In the genomic region with DNA sequence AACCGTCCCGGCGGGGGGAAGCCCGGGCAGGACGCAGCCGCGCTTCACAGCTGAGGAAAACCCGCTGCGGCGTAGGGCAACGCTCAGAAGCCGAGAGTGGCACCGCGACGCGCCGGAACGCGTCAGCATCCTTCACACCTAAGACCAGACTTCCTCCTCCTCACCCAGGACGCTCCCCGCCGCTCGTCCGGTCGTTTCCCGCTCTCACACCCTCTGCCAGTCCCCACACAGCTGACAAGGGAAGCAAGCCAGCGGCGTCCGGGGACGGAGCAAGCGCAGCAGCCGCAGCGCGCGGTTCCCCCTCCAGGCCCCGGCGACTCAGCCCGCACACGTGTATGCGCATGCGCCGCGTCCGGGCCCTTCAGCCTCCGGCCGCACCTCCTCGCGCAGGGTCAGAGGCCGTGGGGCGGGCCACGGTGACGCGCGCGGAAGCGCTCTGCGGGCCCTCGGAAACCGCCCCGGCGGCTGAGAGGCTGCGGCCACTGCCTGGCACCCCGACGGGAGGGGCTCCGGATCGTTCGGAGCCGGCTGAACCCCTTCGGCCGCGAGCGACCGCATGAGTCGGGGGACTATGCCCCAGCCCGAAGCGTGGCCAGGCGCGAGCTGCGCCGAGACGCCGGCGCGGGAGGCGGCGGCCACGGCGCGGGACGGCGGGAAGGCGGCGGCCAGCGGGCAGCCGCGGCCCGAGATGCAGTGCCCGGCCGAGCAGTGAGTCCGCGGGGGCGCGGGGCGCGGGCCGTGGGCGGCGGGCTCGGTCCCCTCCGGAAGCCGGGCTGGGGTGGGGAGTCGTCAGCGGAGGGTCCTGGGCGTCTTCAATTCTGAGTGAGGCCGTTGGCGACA, we compare ENCODE assay signal across 1 cellular context.
TF ChIP-seq lines count a peak whose summit lies in the region.

A gene (plus strand): TSS at position 449 of the 840 bp plus-strand sequence. CDS start 108 bp downstream, at position 557.

TF ChIP-seq in GM23338, 12 proteins besides CTCF, POLR2A, EP300 and RAD21 (continued from another document):
- TF ChIP-seq, protein P1, sequence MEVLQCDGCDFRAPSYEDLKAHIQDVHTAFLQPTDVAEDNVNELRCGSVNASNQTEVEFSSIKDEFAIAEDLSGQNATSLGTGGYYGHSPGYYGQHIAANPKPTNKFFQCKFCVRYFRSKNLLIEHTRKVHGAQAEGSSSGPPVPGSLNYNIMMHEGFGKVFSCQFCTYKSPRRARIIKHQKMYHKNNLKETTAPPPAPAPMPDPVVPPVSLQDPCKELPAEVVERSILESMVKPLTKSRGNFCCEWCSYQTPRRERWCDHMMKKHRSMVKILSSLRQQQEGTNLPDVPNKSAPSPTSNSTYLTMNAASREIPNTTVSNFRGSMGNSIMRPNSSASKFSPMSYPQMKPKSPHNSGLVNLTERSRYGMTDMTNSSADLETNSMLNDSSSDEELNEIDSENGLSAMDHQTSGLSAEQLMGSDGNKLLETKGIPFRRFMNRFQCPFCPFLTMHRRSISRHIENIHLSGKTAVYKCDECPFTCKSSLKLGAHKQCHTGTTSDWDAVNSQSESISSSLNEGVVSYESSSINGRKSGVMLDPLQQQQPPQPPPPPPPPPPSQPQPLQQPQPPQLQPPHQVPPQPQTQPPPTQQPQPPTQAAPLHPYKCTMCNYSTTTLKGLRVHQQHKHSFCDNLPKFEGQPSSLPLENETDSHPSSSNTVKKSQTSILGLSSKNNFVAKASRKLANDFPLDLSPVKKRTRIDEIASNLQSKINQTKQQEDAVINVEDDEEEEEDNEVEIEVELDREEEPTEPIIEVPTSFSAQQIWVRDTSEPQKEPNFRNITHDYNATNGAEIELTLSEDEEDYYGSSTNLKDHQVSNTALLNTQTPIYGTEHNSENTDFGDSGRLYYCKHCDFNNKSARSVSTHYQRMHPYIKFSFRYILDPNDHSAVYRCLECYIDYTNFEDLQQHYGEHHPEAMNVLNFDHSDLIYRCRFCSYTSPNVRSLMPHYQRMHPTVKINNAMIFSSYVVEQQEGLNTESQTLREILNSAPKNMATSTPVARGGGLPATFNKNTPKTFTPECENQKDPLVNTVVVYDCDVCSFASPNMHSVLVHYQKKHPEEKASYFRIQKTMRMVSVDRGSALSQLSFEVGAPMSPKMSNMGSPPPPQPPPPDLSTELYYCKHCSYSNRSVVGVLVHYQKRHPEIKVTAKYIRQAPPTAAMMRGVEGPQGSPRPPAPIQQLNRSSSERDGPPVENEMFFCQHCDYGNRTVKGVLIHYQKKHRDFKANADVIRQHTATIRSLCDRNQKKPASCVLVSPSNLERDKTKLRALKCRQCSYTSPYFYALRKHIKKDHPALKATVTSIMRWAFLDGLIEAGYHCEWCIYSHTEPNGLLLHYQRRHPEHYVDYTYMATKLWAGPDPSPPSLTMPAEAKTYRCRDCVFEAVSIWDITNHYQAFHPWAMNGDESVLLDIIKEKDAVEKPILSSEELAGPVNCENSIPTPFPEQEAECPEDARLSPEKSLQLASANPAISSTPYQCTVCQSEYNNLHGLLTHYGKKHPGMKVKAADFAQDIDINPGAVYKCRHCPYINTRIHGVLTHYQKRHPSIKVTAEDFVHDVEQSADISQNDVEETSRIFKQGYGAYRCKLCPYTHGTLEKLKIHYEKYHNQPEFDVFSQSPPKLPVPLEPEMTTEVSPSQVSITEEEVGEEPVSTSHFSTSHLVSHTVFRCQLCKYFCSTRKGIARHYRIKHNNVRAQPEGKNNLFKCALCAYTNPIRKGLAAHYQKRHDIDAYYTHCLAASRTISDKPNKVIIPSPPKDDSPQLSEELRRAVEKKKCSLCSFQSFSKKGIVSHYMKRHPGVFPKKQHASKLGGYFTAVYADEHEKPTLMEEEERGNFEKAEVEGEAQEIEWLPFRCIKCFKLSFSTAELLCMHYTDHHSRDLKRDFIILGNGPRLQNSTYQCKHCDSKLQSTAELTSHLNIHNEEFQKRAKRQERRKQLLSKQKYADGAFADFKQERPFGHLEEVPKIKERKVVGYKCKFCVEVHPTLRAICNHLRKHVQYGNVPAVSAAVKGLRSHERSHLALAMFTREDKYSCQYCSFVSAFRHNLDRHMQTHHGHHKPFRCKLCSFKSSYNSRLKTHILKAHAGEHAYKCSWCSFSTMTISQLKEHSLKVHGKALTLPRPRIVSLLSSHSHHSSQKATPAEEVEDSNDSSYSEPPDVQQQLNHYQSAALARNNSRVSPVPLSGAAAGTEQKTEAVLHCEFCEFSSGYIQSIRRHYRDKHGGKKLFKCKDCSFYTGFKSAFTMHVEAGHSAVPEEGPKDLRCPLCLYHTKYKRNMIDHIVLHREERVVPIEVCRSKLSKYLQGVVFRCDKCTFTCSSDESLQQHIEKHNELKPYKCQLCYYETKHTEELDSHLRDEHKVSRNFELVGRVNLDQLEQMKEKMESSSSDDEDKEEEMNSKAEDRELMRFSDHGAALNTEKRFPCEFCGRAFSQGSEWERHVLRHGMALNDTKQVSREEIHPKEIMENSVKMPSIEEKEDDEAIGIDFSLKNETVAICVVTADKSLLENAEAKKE (CRISPR knock-in tag; IDR thresholded peaks at IDR 0.05): no peak
- peak; percentile 34; the same call in 1 of the 2 replicates for TF ChIP-seq CREB1 (CRISPR knock-in tag; IDR thresholded peaks at IDR 0.05; ENCODE audit: low read depth)
- peak; percentile 87 for TF ChIP-seq POLR2AphosphoS5 (IDR thresholded peaks at IDR 0.05; ENCODE audit: low read depth)
- no peak for TF ChIP-seq NANOG (IDR thresholded peaks at IDR 0.05; ENCODE audit: borderline replicate concordance)
- no peak for TF ChIP-seq JUNB (IDR thresholded peaks at IDR 0.05; ENCODE audit: unreplicated experiment)
- no peak for TF ChIP-seq EZH2phosphoT487 (IDR thresholded peaks at IDR 0.05; ENCODE audit: unreplicated experiment)
- TF ChIP-seq, protein P2, sequence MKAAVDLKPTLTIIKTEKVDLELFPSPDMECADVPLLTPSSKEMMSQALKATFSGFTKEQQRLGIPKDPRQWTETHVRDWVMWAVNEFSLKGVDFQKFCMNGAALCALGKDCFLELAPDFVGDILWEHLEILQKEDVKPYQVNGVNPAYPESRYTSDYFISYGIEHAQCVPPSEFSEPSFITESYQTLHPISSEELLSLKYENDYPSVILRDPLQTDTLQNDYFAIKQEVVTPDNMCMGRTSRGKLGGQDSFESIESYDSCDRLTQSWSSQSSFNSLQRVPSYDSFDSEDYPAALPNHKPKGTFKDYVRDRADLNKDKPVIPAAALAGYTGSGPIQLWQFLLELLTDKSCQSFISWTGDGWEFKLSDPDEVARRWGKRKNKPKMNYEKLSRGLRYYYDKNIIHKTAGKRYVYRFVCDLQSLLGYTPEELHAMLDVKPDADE (IDR thresholded peaks at IDR 0.05): 0 out of 2 replicates have a peak, but pooled peaks have one; percentile 30
